Comparison of ENCODE assay signal across 1 cellular context in genomic region chr3:169575381-169575780, GRCh38.
TF ChIP-seq lines count a peak whose summit lies in the region.

No MANE protein-coding gene starts in this region.

TF ChIP-seq in GM23338, 12 proteins besides CTCF, POLR2A, EP300 and RAD21 (continued from another document):
- TF ChIP-seq, protein P1, sequence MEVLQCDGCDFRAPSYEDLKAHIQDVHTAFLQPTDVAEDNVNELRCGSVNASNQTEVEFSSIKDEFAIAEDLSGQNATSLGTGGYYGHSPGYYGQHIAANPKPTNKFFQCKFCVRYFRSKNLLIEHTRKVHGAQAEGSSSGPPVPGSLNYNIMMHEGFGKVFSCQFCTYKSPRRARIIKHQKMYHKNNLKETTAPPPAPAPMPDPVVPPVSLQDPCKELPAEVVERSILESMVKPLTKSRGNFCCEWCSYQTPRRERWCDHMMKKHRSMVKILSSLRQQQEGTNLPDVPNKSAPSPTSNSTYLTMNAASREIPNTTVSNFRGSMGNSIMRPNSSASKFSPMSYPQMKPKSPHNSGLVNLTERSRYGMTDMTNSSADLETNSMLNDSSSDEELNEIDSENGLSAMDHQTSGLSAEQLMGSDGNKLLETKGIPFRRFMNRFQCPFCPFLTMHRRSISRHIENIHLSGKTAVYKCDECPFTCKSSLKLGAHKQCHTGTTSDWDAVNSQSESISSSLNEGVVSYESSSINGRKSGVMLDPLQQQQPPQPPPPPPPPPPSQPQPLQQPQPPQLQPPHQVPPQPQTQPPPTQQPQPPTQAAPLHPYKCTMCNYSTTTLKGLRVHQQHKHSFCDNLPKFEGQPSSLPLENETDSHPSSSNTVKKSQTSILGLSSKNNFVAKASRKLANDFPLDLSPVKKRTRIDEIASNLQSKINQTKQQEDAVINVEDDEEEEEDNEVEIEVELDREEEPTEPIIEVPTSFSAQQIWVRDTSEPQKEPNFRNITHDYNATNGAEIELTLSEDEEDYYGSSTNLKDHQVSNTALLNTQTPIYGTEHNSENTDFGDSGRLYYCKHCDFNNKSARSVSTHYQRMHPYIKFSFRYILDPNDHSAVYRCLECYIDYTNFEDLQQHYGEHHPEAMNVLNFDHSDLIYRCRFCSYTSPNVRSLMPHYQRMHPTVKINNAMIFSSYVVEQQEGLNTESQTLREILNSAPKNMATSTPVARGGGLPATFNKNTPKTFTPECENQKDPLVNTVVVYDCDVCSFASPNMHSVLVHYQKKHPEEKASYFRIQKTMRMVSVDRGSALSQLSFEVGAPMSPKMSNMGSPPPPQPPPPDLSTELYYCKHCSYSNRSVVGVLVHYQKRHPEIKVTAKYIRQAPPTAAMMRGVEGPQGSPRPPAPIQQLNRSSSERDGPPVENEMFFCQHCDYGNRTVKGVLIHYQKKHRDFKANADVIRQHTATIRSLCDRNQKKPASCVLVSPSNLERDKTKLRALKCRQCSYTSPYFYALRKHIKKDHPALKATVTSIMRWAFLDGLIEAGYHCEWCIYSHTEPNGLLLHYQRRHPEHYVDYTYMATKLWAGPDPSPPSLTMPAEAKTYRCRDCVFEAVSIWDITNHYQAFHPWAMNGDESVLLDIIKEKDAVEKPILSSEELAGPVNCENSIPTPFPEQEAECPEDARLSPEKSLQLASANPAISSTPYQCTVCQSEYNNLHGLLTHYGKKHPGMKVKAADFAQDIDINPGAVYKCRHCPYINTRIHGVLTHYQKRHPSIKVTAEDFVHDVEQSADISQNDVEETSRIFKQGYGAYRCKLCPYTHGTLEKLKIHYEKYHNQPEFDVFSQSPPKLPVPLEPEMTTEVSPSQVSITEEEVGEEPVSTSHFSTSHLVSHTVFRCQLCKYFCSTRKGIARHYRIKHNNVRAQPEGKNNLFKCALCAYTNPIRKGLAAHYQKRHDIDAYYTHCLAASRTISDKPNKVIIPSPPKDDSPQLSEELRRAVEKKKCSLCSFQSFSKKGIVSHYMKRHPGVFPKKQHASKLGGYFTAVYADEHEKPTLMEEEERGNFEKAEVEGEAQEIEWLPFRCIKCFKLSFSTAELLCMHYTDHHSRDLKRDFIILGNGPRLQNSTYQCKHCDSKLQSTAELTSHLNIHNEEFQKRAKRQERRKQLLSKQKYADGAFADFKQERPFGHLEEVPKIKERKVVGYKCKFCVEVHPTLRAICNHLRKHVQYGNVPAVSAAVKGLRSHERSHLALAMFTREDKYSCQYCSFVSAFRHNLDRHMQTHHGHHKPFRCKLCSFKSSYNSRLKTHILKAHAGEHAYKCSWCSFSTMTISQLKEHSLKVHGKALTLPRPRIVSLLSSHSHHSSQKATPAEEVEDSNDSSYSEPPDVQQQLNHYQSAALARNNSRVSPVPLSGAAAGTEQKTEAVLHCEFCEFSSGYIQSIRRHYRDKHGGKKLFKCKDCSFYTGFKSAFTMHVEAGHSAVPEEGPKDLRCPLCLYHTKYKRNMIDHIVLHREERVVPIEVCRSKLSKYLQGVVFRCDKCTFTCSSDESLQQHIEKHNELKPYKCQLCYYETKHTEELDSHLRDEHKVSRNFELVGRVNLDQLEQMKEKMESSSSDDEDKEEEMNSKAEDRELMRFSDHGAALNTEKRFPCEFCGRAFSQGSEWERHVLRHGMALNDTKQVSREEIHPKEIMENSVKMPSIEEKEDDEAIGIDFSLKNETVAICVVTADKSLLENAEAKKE (CRISPR knock-in tag; IDR thresholded peaks at IDR 0.05) = no peak
- TF ChIP-seq EZH2 (IDR thresholded peaks at IDR 0.05; ENCODE audit: low read depth, unreplicated experiment) = no peak
